ENCODE assay signal across 11 cellular contexts in genomic region chr2:196183172-196183473, GRCh38. TPM values are rescaled to one million over a fixed set of nuclear protein-coding genes. Genes with fewer than 3 reads are reported as not detected.
DNase-seq lines count a peak whose midpoint lies in the region; ATAC-seq, FAIRE-seq and TF ChIP-seq lines count a peak whose summit lies in the region.
"Had no signal": no experiment of that assay in that cellular context is flagged by ENCODE, and none has a peak within 500 bp of the region (broad histone marks: within the 10 kb centered on the region; RNA-seq: fewer than 3 reads in every experiment).

No MANE protein-coding gene starts in this region.

- TF ChIP-seq CTCF in transverse colon (IDR thresholded peaks at IDR 0.05): no peak

- no peak for TF ChIP-seq EP300 in transverse colon (IDR thresholded peaks at IDR 0.05; ENCODE audit: low read depth)

- H3K4me1 ChIP-seq in transverse colon: peaks cover 0 to 10% (median 0%) of the 10 kb centered on the region in 4 donors

- TF ChIP-seq POLR2A in transverse colon (IDR thresholded peaks at IDR 0.05) (no peak), GM12891 (IDR thresholded peaks at IDR 0.05; ENCODE audit: low read depth, low read length) (no peak)

- peak overlapping the region; percentile 96 for H3K27ac Mint-ChIP-seq in activated T-cell treated with anti-CD3 and anti-CD28 coated beads, Interleukin-2, amount 50 U/mL, for 72 hours
- H3K27ac Mint-ChIP-seq in activated T-helper 2 cell treated with anti-CD3 and anti-CD28 coated beads, Interferon-gamma antibody, Interleukin-2, Interleukin-4, amounts not matched to agents 10 μg/mL and 5 μg/mL and 100 μg/mL, durations not matched to agents 14 hours and 24 hours and 36 hours: peak overlapping the region; percentile 96
- H3K27ac Mint-ChIP-seq: GM23338 had no signal

- no peaks in the 10 kb centered on the region for H3K36me3 ChIP-seq in transverse colon

- in situ Hi-C loops in transverse colon (cut with MboI; ENCODE audit: low pct_ligation_motif_present in 1 of 4, low pct_unique_long_range_greater_than_20kb in 1 of 4, low sequenced_read_pairs in 3 of 4): no loop called here

- H3K36me3 Mint-ChIP-seq in activated T-cell treated with anti-CD3 and anti-CD28 coated beads, Interleukin-2, amount 50 U/mL, for 72 hours (ENCODE audit: insufficient read depth in 2 of 2): peaks cover 2 to 4% of the 10 kb centered on the region in 2 donors
- peaks cover 16% of the 10 kb centered on the region for H3K36me3 Mint-ChIP-seq in activated T-helper 2 cell treated with anti-CD3 and anti-CD28 coated beads, Interferon-gamma antibody, Interleukin-2, Interleukin-4, amounts not matched to agents 10 μg/mL and 5 μg/mL and 100 μg/mL, durations not matched to agents 14 hours and 24 hours and 36 hours (ENCODE audit: low read depth)

- intact Hi-C loops in activated T-helper 2 cell treated with anti-CD3 and anti-CD28 coated beads, Interferon-gamma antibody, Interleukin-2, Interleukin-4, amounts not matched to agents 10 μg/mL and 5 μg/mL and 100 μg/mL, durations not matched to agents 14 hours and 24 hours and 36 hours (cut with micrococcal nuclease): loop anchor here (1.0 kb wide), 2 partner anchors 17 to 28 kb away; no protein-coding TSS in a partner anchor
- intact Hi-C loops in transverse colon (cut with DNase I; ENCODE audit: low total_unique reads): no loop called here

- no peaks in the 10 kb centered on the region for H3K27me3 Mint-ChIP-seq in activated T-cell treated with anti-CD3 and anti-CD28 coated beads, Interleukin-2, amount 50 U/mL, for 72 hours (ENCODE audit: low read depth)
- no peaks in the 10 kb centered on the region for H3K27me3 Mint-ChIP-seq in activated T-helper 2 cell treated with anti-CD3 and anti-CD28 coated beads, Interferon-gamma antibody, Interleukin-2, Interleukin-4, amounts not matched to agents 10 μg/mL and 5 μg/mL and 100 μg/mL, durations not matched to agents 14 hours and 24 hours and 36 hours (ENCODE audit: low read depth)

- H3K9me3 ChIP-seq in transverse colon: no peaks in the 10 kb centered on the region

- peak overlapping the region; percentile 33 to 70 (median 40) for H3K27ac ChIP-seq in transverse colon

- H3K4me3 ChIP-seq in transverse colon: no peak overlapping the region
- H3K4me3 ChIP-seq: GM23338 had no signal

- FAIRE-seq in HTR-8/SVneo (lab: Jason Lieb, UNC): no peak
- no peak for FAIRE-seq in GM12891 (lab: Jason Lieb, UNC)
- FAIRE-seq: endothelial cell of umbilical vein had no signal

- ATAC-seq in activated T-cell treated with anti-CD3 and anti-CD28 coated beads, Interleukin-2, amount 50 U/mL, for 72 hours (replicated peaks in 1 of 2): no peak
- peak; percentile 43 for ATAC-seq in HG03354 (IDR thresholded peaks at IDR 0.05; ENCODE audit: poor library complexity, severe bottlenecking, unreplicated experiment)
- no peak for ATAC-seq in GM21360 (IDR thresholded peaks at IDR 0.05; ENCODE audit: unreplicated experiment)
- ATAC-seq: GM23338 had no signal

- peaks cover 89% of the 10 kb centered on the region for H3K4me1 Mint-ChIP-seq in activated T-cell treated with anti-CD3 and anti-CD28 coated beads, Interleukin-2, amount 50 U/mL, for 72 hours (ENCODE audit: low read depth)
- peaks cover 66% of the 10 kb centered on the region for H3K4me1 Mint-ChIP-seq in activated T-helper 2 cell treated with anti-CD3 and anti-CD28 coated beads, Interferon-gamma antibody, Interleukin-2, Interleukin-4, amounts not matched to agents 10 μg/mL and 5 μg/mL and 100 μg/mL, durations not matched to agents 14 hours and 24 hours and 36 hours (ENCODE audit: low read depth)
- H3K4me1 Mint-ChIP-seq: GM23338, neural crest cell had no signal

- 73% methylated on average over 3 of the region's 3 CpGs; no CpG with 5 or more reads in 1 of the 2 donors for WGBS in transverse colon (ENCODE audit: low coverage in 1 of 2), 2 donors

- peak overlapping the region; percentile 61 to 82 for H3K4me3 Mint-ChIP-seq in activated T-cell treated with anti-CD3 and anti-CD28 coated beads, Interleukin-2, amount 50 U/mL, for 72 hours
- peak overlapping the region; percentile 74 for H3K4me3 Mint-ChIP-seq in activated T-helper 2 cell treated with anti-CD3 and anti-CD28 coated beads, Interferon-gamma antibody, Interleukin-2, Interleukin-4, amounts not matched to agents 10 μg/mL and 5 μg/mL and 100 μg/mL, durations not matched to agents 14 hours and 24 hours and 36 hours (ENCODE audit: low read depth)
- H3K4me3 Mint-ChIP-seq: GM23338, neural crest cell had no signal

- H3K27me3 ChIP-seq in transverse colon: no peaks in the 10 kb centered on the region

- DNase-seq in activated T-cell treated with anti-CD3 and anti-CD28 coated beads, Interleukin-2, amount 50 U/mL, for 72 hours: no peak
- DNase-seq in activated T-cell treated with anti-CD3 and anti-CD28 coated beads for 4 hours (no peak), transverse colon (no peak), HTR-8/SVneo (ENCODE audit: insufficient read length, low spot score) (no peak), GM12891 (ENCODE audit: insufficient read length, low spot score) (no peak)
- no peak for DNase-seq in activated T-helper 2 cell treated with anti-CD3 and anti-CD28 coated beads, Interferon-gamma antibody, Interleukin-2, Interleukin-4, amounts not matched to agents 10 μg/mL and 5 μg/mL and 100 μg/mL, durations not matched to agents 14 hours and 24 hours and 36 hours (ENCODE audit: low spot score)

- peaks cover 5 to 6% of the 10 kb centered on the region in 2 donors for H3K9me3 Mint-ChIP-seq in activated T-cell treated with anti-CD3 and anti-CD28 coated beads, Interleukin-2, amount 50 U/mL, for 72 hours
- peaks cover 12% of the 10 kb centered on the region for H3K9me3 Mint-ChIP-seq in activated T-helper 2 cell treated with anti-CD3 and anti-CD28 coated beads, Interferon-gamma antibody, Interleukin-2, Interleukin-4, amounts not matched to agents 10 μg/mL and 5 μg/mL and 100 μg/mL, durations not matched to agents 14 hours and 24 hours and 36 hours
- H3K9me3 Mint-ChIP-seq: GM23338 had no signal

TF ChIP-seq in GM12891, 5 proteins besides CTCF, POLR2A, EP300 and RAD21:
- no peak for TF ChIP-seq SPI1 (IDR thresholded peaks at IDR 0.05; ENCODE audit: low read depth, low read length)
- TF ChIP-seq TAF1 (IDR thresholded peaks at IDR 0.05; ENCODE audit: low read depth, low read length): no peak
- no peak for TF ChIP-seq POLR2AphosphoS5 (IDR thresholded peaks at IDR 0.05; ENCODE audit: low read depth, low read length)
- no peak for TF ChIP-seq POU2F2 (IDR thresholded peaks at IDR 0.05; ENCODE audit: low read depth, low read length)
- TF ChIP-seq PAX5 (IDR thresholded peaks at IDR 0.05; ENCODE audit: insufficient read depth, low read length, severe bottlenecking): no peak

RNA-seq across cellular contexts. Expression of gene STK17B, which starts 11.7 kb away (rescaled TPM):
- total RNA-seq in activated T-cell treated with anti-CD3 and anti-CD28 coated beads, Interleukin-2, amount 50 U/mL, for 72 hours: 100 to 1,000 TPM; 279 to 280 TPM
- 176 and 178 TPM in 2 replicates for total RNA-seq in activated T-helper 2 cell treated with anti-CD3 and anti-CD28 coated beads, Interferon-gamma antibody, Interleukin-2, Interleukin-4, amounts not matched to agents 10 μg/mL and 5 μg/mL and 100 μg/mL, durations not matched to agents 14 hours and 24 hours and 36 hours
- total RNA-seq in transverse colon: 10 to 100 TPM; 16.7 to 80.3 (median 67.3) TPM
- polyA plus RNA-seq in GM12891 (2012; ENCODE audit: low read depth, missing spikeins): 14.6 TPM
